8 cellular contexts compared by ENCODE assay signal in the genomic region with DNA sequence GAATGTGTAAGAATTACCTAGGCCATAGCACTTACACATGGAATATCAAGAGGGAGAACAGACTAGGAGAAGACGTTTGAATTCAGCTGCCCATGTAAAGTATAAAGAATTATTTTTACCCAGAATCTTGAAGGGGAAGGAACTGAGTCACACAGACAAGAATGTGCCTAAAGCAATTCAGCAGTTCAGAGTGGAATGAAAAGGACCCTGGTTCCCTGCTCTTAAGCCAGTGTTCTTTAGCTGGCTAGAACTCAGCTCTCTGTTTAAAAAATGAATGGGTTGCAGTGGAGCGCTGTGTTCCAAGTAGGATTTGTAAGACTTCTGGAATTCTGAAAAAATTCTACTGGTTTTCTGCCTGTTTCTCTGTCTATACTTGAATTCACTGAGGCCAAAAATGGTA.
DNase-seq lines count a peak whose midpoint lies in the region; FAIRE-seq and TF ChIP-seq lines count a peak whose summit lies in the region.
"Had no signal": no experiment of that assay in that cellular context is flagged by ENCODE, and none has a peak within 500 bp of the region (broad histone marks: within the 10 kb centered on the region; RNA-seq: fewer than 3 reads in every experiment).

No MANE protein-coding gene starts in this region.

- no peaks in the 10 kb centered on the region for H3K9me3 ChIP-seq in transverse colon

- intact Hi-C loops in transverse colon (cut with DNase I; ENCODE audit: low total_unique reads): no loop called here

- peaks cover 0 to 27% (median 12%) of the 10 kb centered on the region in 4 donors for H3K4me1 ChIP-seq in transverse colon

- in situ Hi-C loops in transverse colon (cut with MboI; ENCODE audit: low pct_ligation_motif_present in 1 of 4, low pct_unique_long_range_greater_than_20kb in 1 of 4, low sequenced_read_pairs in 3 of 4): loop anchor here in 1 of 4 donors (25.0 kb wide), 1 partner anchor 857 kb away; a partner anchor contains a TSS

- TF ChIP-seq CTCF in bronchial epithelial cell (IDR thresholded peaks at IDR 0.05; ENCODE audit: insufficient read depth, low read length, severe bottlenecking) (no peak), transverse colon (IDR thresholded peaks at IDR 0.05) (no peak)

- H3K27ac ChIP-seq in layer of hippocampus (ENCODE audit: low read depth, low read length) (peak overlapping the region; percentile 4), transverse colon (peak overlapping the region; percentile 30 to 51 (median 40))

- no peak for FAIRE-seq in bronchial epithelial cell (lab: Jason Lieb, UNC)

- DNase-seq in HT1080 (ENCODE audit: low read depth) (peak; percentile 86), bronchial epithelial cell (ENCODE audit: low read depth) (peak; percentile 87), transverse colon (no peak), SK-N-DZ (ENCODE audit: low spot score) (no peak), HuH-7 (ENCODE audit: low spot score) (no peak), NCI-H748 treated with DMSO at 0.1 percent for 48 hours (lab: John Stamatoyannopoulos, UW) (no peak)
- DNase-seq: stimulated activated CD4-positive, alpha-beta T cell treated with anti-CD3 and anti-CD28 coated beads, Interleukin-15, amount 100 ng/mL, for 24 hours had no signal

- H3K27me3 ChIP-seq in bronchial epithelial cell (ENCODE audit: control insufficient read depth, insufficient read depth, low read length): no peaks in the 10 kb centered on the region
- no peaks in the 10 kb centered on the region for H3K27me3 ChIP-seq in layer of hippocampus (ENCODE audit: control insufficient read depth, insufficient read depth, low read length)
- no peaks in the 10 kb centered on the region for H3K27me3 ChIP-seq in transverse colon

- H3K36me3 ChIP-seq in bronchial epithelial cell (ENCODE audit: control insufficient read depth, insufficient read depth, low read length): no peaks in the 10 kb centered on the region
- no peaks in the 10 kb centered on the region for H3K36me3 ChIP-seq in transverse colon

- H3K4me3 ChIP-seq in bronchial epithelial cell (ENCODE audit: low read depth, low read length) (no peak overlapping the region), transverse colon (no peak overlapping the region)

- no peak for TF ChIP-seq POLR2A in transverse colon (IDR thresholded peaks at IDR 0.05)

- no peak for TF ChIP-seq EP300 in transverse colon (IDR thresholded peaks at IDR 0.05; ENCODE audit: low read depth)

- 43 to 65% methylated on average over 2 of the region's 2 CpGs for WGBS in transverse colon (ENCODE audit: low coverage in 1 of 2), 2 donors

Comparison
In these comparisons a context has a peak if more than half of its experiments do, and no peak if none do; other contexts are left out.
1. DNase-seq: peak in HT1080 (single experiment) and bronchial epithelial cell (single experiment); none in transverse colon (single experiment), SK-N-DZ (single experiment), HuH-7 (single experiment) and NCI-H748 treated with DMSO at 0.1 percent for 48 hours (single experiment).